ENCODE assay signal across 12 cellular contexts in the genomic region with DNA sequence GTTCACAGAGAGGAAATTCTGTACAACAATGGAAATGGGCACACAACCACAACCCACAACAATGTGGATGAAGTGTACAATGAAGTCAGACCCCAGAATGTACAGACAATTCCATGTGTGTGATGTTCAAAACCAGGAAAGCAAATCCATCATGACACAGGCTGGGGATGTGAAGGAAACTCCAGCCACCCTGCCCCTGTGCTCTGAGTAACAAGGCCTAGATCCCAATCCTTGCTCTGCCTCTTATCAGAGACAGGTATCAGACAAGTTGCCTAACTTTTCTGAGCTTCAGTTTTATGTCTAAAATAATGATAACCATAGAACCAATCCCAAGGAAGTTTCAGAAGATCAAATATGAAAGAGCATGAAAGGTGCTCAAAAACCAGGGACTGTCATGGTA. TPM values are rescaled to one million over a fixed set of nuclear protein-coding genes. Genes with fewer than 3 reads are reported as not detected.
A peak's percentile ranks its signal among the peaks of the same experiment; 100 is the strongest.
DNase-seq lines count a peak whose midpoint lies in the region; ATAC-seq and TF ChIP-seq lines count a peak whose summit lies in the region.
"Had no signal": no experiment of that assay in that cellular context is flagged by ENCODE, and none has a peak within 500 bp of the region (broad histone marks: within the 10 kb centered on the region; RNA-seq: fewer than 3 reads in every experiment).

No MANE protein-coding gene starts in this region.

- no peaks in the 10 kb centered on the region for H3K27me3 ChIP-seq in OCI-LY1 (ENCODE audit: insufficient read depth, low read length)
- H3K27me3 ChIP-seq: vagina had no signal

- H3K27ac Mint-ChIP-seq in activated T-cell treated with anti-CD3 and anti-CD28 coated beads, Interleukin-2, amount 50 U/mL, for 24 hours, result peak overlapping the region; percentile 99
- peak overlapping the region in 3 of 5 experiments; percentile 98 to 99 (median 99) for H3K27ac Mint-ChIP-seq in brain

- intact Hi-C loops in posterior vena cava (cut with DNase I), result loop anchor here in 1 of 2 donors (10.0 kb wide), 1 partner anchor 226 kb away; no protein-coding TSS in a partner anchor
- intact Hi-C loops in mucosa of descending colon (cut with DNase I, micrococcal nuclease), result loop anchor here in 1 of 2 donors (10.0 kb wide), 1 partner anchor 76 kb away; a partner anchor contains a TSS

- peak overlapping the region; percentile 95 for H3K4me3 Mint-ChIP-seq in activated T-cell treated with anti-CD3 and anti-CD28 coated beads, Interleukin-2, amount 50 U/mL, for 24 hours
- peak overlapping the region; percentile 93 to 99 (median 97) for H3K4me3 Mint-ChIP-seq in brain

- H3K79me2 ChIP-seq in OCI-LY1 (ENCODE audit: insufficient read depth, low read length), result peaks cover 12% of the 10 kb centered on the region

- H3K9ac ChIP-seq in OCI-LY1 (ENCODE audit: low read length), result no peak overlapping the region; the same call in 1 of the 2 replicates

- peaks cover 19% of the 10 kb centered on the region for H3K4me1 ChIP-seq in OCI-LY1 (ENCODE audit: insufficient read depth, low read length, severe bottlenecking)
- H3K4me1 ChIP-seq in mucosa of descending colon (ENCODE audit: low read depth), result peaks cover 11% of the 10 kb centered on the region

- H3K36me3 Mint-ChIP-seq in activated T-cell treated with anti-CD3 and anti-CD28 coated beads, Interleukin-2, amount 50 U/mL, for 24 hours (ENCODE audit: low read depth), result peaks cover 27% of the 10 kb centered on the region
- H3K36me3 Mint-ChIP-seq in brain, result peaks cover 3% of the 10 kb centered on the region

- H3K36me3 ChIP-seq in OCI-LY1 (ENCODE audit: insufficient read depth, low read length) (peaks cover 5% of the 10 kb centered on the region), mucosa of descending colon (ENCODE audit: low read depth) (no peaks in the 10 kb centered on the region)
- H3K36me3 ChIP-seq: vagina had no signal

- peak overlapping the region; percentile 80 for H3K4me3 ChIP-seq in OCI-LY1 (ENCODE audit: low read depth, low read length, poor library complexity, severe bottlenecking)
- no peak overlapping the region for H3K4me3 ChIP-seq in mucosa of descending colon

- peaks cover 20% of the 10 kb centered on the region for H3K4me1 Mint-ChIP-seq in activated T-cell treated with anti-CD3 and anti-CD28 coated beads, Interleukin-2, amount 50 U/mL, for 24 hours (ENCODE audit: low read depth)
- peaks cover 11% of the 10 kb centered on the region for H3K4me1 Mint-ChIP-seq in brain

- ATAC-seq in HG03196 (IDR thresholded peaks at IDR 0.05; ENCODE audit: unreplicated experiment) (no peak), mucosa of descending colon (no peak)

- TF ChIP-seq CTCF in OCI-LY1 (IDR thresholded peaks at IDR 0.05; ENCODE audit: low read length), result no peak
- TF ChIP-seq CTCF in brain (conservative IDR thresholded peaks at IDR 0.05), result no peak
- no peak for TF ChIP-seq CTCF in mucosa of descending colon (IDR thresholded peaks at IDR 0.05)

- no peaks in the 10 kb centered on the region for H3K9me2 ChIP-seq in OCI-LY1 (ENCODE audit: low read depth, low read length)

- no peaks in the 10 kb centered on the region for H3K9me3 Mint-ChIP-seq in activated T-cell treated with anti-CD3 and anti-CD28 coated beads, Interleukin-2, amount 50 U/mL, for 24 hours
- no peaks in the 10 kb centered on the region for H3K9me3 Mint-ChIP-seq in brain

- H3K4me2 ChIP-seq in OCI-LY1 (ENCODE audit: low read length), result peak overlapping the region; percentile 90

- H2AFZ ChIP-seq in OCI-LY1 (ENCODE audit: low read length), result no peak overlapping the region

- no peak for DNase-seq in activated T-cell treated with anti-CD3 and anti-CD28 coated beads, Interleukin-2, amount 50 U/mL, for 24 hours
- no peak for DNase-seq in activated T-cell treated with anti-CD3 and anti-CD28 coated beads, Interleukin-2, amount 50 U/mL, for 48 hours
- DNase-seq in posterior vena cava (ENCODE audit: low spot score) (peak; percentile 14), DMS 273 treated with DMSO at 0.1 percent for 48 hours (lab: John Stamatoyannopoulos, UW) (no peak), mucosa of descending colon (no peak)
- DNase-seq: amniotic stem cell; NCI-H748 treated with DMSO at 0.1 percent for 48 hours; stimulated activated CD4-positive, alpha-beta T cell treated with anti-CD3 and anti-CD28 coated beads, Interleukin-12 subunit alpha, Interleukin-12 subunit beta, amount 100 ng/mL, for 4 hours had no signal

- H3F3A ChIP-seq in OCI-LY1 (ENCODE audit: insufficient read depth, low read length), result no peaks in the 10 kb centered on the region

- H3K27me3 Mint-ChIP-seq in activated T-cell treated with anti-CD3 and anti-CD28 coated beads, Interleukin-2, amount 50 U/mL, for 24 hours, result no peaks in the 10 kb centered on the region
- peaks cover 10% of the 10 kb centered on the region for H3K27me3 Mint-ChIP-seq in brain

- H3K9me3 ChIP-seq in OCI-LY1 (ENCODE audit: low read length) (no peaks in the 10 kb centered on the region), mucosa of descending colon (no peaks in the 10 kb centered on the region)
- H3K9me3 ChIP-seq: vagina had no signal

- no peaks in the 10 kb centered on the region for H4K20me1 ChIP-seq in OCI-LY1 (ENCODE audit: insufficient read depth, low read length)

- no peak overlapping the region for H3K27ac ChIP-seq in OCI-LY1 (ENCODE audit: low read depth, low read length, poor library complexity, severe bottlenecking)

RNA-seq across cellular contexts. Expression of a gene that starts 1.8 kb away (rescaled TPM):
- polyA plus RNA-seq in brain (ENCODE audit: insufficient read depth, low read depth, low replicate concordance), result 5.0 TPM
- total RNA-seq in posterior vena cava, result 1 to 10 TPM; 1.1 to 3.1 TPM
- 1 to 10 TPM; 2.5 to 4.2 (median 3.0) TPM for total RNA-seq in mucosa of descending colon
